In genomic region chr6:30207619-30208295, GRCh38 we compare ENCODE assay signal across 9 cellular contexts. TPM values are rescaled to one million over a fixed set of nuclear protein-coding genes. Genes with fewer than 3 reads are reported as not detected.
DNase-seq lines count a peak whose midpoint lies in the region; ATAC-seq and TF ChIP-seq lines count a peak whose summit lies in the region.
"Had no signal": no experiment of that assay in that cellular context is flagged by ENCODE, and none has a peak within 500 bp of the region (broad histone marks: within the 10 kb centered on the region; RNA-seq: fewer than 3 reads in every experiment).

No MANE protein-coding gene starts in this region.

- H3K36me3 ChIP-seq in CD4-positive, CD25-positive, alpha-beta regulatory T cell (ENCODE audit: control insufficient read depth, insufficient read depth, low read length): peaks cover 18% of the 10 kb centered on the region
- H3K36me3 ChIP-seq in RWPE2 (ENCODE audit: low read depth): peaks cover 14% of the 10 kb centered on the region
- H3K36me3 ChIP-seq in ovary: no peaks in the 10 kb centered on the region

- H3K9me3 Mint-ChIP-seq in CD4-positive, CD25-positive, alpha-beta regulatory T cell: no peaks in the 10 kb centered on the region
- no peaks in the 10 kb centered on the region for H3K9me3 Mint-ChIP-seq in nephron

- intact Hi-C loops in ovary (cut with DNase I): no loop called here

- TF ChIP-seq EP300 in ovary (IDR thresholded peaks at IDR 0.05): no peak

- 71 to 79% (median 76%) methylated on average over 4 of the region's 4 CpGs for WGBS in ovary, 3 donors

- no peak for TF ChIP-seq POLR2A in ovary (IDR thresholded peaks at IDR 0.05)

- ATAC-seq in CD4-positive, CD25-positive, alpha-beta regulatory T cell (ENCODE audit: low read depth in 2 of 2): no peak
- peak; percentile 65 for ATAC-seq in RWPE2 (ENCODE audit: low read depth)
- no peak for ATAC-seq in GM19328 (IDR thresholded peaks at IDR 0.05; ENCODE audit: unreplicated experiment)
- ATAC-seq in HG03139 (IDR thresholded peaks at IDR 0.05; ENCODE audit: unreplicated experiment): no peak

- no peak for TF ChIP-seq CTCF in RWPE2 (IDR thresholded peaks at IDR 0.05; ENCODE audit: poor library complexity, severe bottlenecking)
- no peak for TF ChIP-seq CTCF in fibroblast of mammary gland (conservative IDR thresholded peaks at IDR 0.05; ENCODE audit: control insufficient read depth, insufficient read depth, low read depth, low read length)
- no peak for TF ChIP-seq CTCF in nephron (IDR thresholded peaks at IDR 0.05; ENCODE audit: unreplicated experiment in 3 of 3)
- no peak for TF ChIP-seq CTCF in ovary (IDR thresholded peaks at IDR 0.05)

- no peak overlapping the region for H3K4me3 ChIP-seq in CD4-positive, CD25-positive, alpha-beta regulatory T cell (ENCODE audit: low read depth, low read length)
- H3K4me3 ChIP-seq in RWPE2 (ENCODE audit: severe bottlenecking): no peak overlapping the region
- H3K4me3 ChIP-seq in fibroblast of mammary gland (ENCODE audit: control insufficient read depth, low read depth, low read length): no peak overlapping the region
- no peak overlapping the region for H3K4me3 ChIP-seq in ovary

- peaks cover 14 to 94% (median 70%) of the 10 kb centered on the region in 4 donors for H3K4me1 Mint-ChIP-seq in CD4-positive, CD25-positive, alpha-beta regulatory T cell
- peaks cover 50% of the 10 kb centered on the region for H3K4me1 Mint-ChIP-seq in nephron

- H3K4me1 ChIP-seq in CD4-positive, CD25-positive, alpha-beta regulatory T cell (ENCODE audit: control insufficient read depth, insufficient read depth, low read length, poor library complexity, severe bottlenecking): peaks cover 48% of the 10 kb centered on the region
- peaks cover 36% of the 10 kb centered on the region for H3K4me1 ChIP-seq in RWPE2 (ENCODE audit: insufficient read depth, poor library complexity, severe bottlenecking)
- H3K4me1 ChIP-seq in ovary (ENCODE audit: insufficient read depth): peaks cover 13% of the 10 kb centered on the region

- no peaks in the 10 kb centered on the region for H3K9me3 ChIP-seq in CD4-positive, CD25-positive, alpha-beta regulatory T cell (ENCODE audit: control insufficient read depth in 2 of 2, low read length in 2 of 2)
- H3K9me3 ChIP-seq in RWPE2 (ENCODE audit: severe bottlenecking) (no peaks in the 10 kb centered on the region), ovary (no peaks in the 10 kb centered on the region)

- H3K27ac ChIP-seq in CD4-positive, CD25-positive, alpha-beta regulatory T cell (ENCODE audit: insufficient read depth, low read length, poor library complexity, severe bottlenecking): no peak overlapping the region
- peak overlapping the region; percentile 82 for H3K27ac ChIP-seq in RWPE2 (ENCODE audit: poor library complexity, severe bottlenecking)
- no peak overlapping the region for H3K27ac ChIP-seq in ovary

- no peaks in the 10 kb centered on the region for H3K27me3 Mint-ChIP-seq in CD4-positive, CD25-positive, alpha-beta regulatory T cell
- no peaks in the 10 kb centered on the region for H3K27me3 Mint-ChIP-seq in nephron (ENCODE audit: low read depth)

- H3K27me3 ChIP-seq in CD4-positive, CD25-positive, alpha-beta regulatory T cell (ENCODE audit: control insufficient read depth, insufficient read depth, low read length): no peaks in the 10 kb centered on the region
- H3K27me3 ChIP-seq in RWPE2 (ENCODE audit: insufficient read depth, poor library complexity, severe bottlenecking): no peaks in the 10 kb centered on the region
- H3K27me3 ChIP-seq in ovary: no peaks in the 10 kb centered on the region

- no peak for DNase-seq in CD4-positive, CD25-positive, alpha-beta regulatory T cell
- DNase-seq in RWPE2 (ENCODE audit: low spot score) (no peak), fibroblast of mammary gland (ENCODE audit: low read depth) (peak; percentile 35), ovary (no peak), Ammon's horn (ENCODE audit: low spot score) (no peak)

- H3K4me3 Mint-ChIP-seq in CD4-positive, CD25-positive, alpha-beta regulatory T cell: peak overlapping the region in 3 of 4 donors; percentile 37 to 87 (median 43)
- H3K4me3 Mint-ChIP-seq in nephron: peak overlapping the region; percentile 1 to 44 (median 5)

- H3K27ac Mint-ChIP-seq in CD4-positive, CD25-positive, alpha-beta regulatory T cell: peak overlapping the region; percentile 66 to 75 (median 73)
- peak overlapping the region; percentile 46 to 79 (median 66) for H3K27ac Mint-ChIP-seq in nephron

- H3K36me3 Mint-ChIP-seq in CD4-positive, CD25-positive, alpha-beta regulatory T cell: peaks cover 26% of the 10 kb centered on the region
- H3K36me3 Mint-ChIP-seq in nephron (ENCODE audit: low read depth): peaks cover 3% of the 10 kb centered on the region

RNA-seq across cellular contexts. Expression of gene TRIM26, which starts 5.4 kb away (rescaled TPM):
- 75.1 TPM for total RNA-seq in CD4-positive, CD25-positive, alpha-beta regulatory T cell
- polyA plus RNA-seq in CD4-positive, CD25-positive, alpha-beta regulatory T cell: 10 to 100 TPM; 43.3 to 55.1 (median 49.7) TPM
- 10 to 100 TPM; 15.3 to 35.8 (median 29.0) TPM for total RNA-seq in ovary
- 10 to 100 TPM; 19.9 to 34.4 TPM for polyA plus RNA-seq in ovary

RNA-seq across cellular contexts. Expression of gene TRIM15, which starts 44.4 kb away (rescaled TPM):
- total RNA-seq in CD4-positive, CD25-positive, alpha-beta regulatory T cell: not detected
- polyA plus RNA-seq in CD4-positive, CD25-positive, alpha-beta regulatory T cell: not detected
- total RNA-seq in ovary: under 1 TPM in 1 of 7 donors, not detected in 6; 0.72 TPM
- not detected for polyA plus RNA-seq in ovary
- total RNA-seq: NCI-H460 had no signal

RNA-seq across cellular contexts. Expression of gene TRIM10, which starts 46.7 kb away (rescaled TPM):
- total RNA-seq in CD4-positive, CD25-positive, alpha-beta regulatory T cell: not detected
- polyA plus RNA-seq in CD4-positive, CD25-positive, alpha-beta regulatory T cell: not detected
- under 1 TPM in 1 of 7 donors, not detected in 6; 0.10 TPM for total RNA-seq in ovary
- not detected for polyA plus RNA-seq in ovary
- total RNA-seq: NCI-H460 had no signal
